Comparison of ENCODE assay signal across 2 cellular contexts in genomic region chr6:11712760-11713159, GRCh38.
TF ChIP-seq lines count a peak whose summit lies in the region.

No MANE protein-coding gene starts in this region.

TF ChIP-seq in IMR-90, 13 proteins besides CTCF, POLR2A, EP300 and RAD21:
- peak; percentile 25; the same call in 1 of the 2 replicates for TF ChIP-seq NFE2L2 (IDR thresholded peaks at IDR 0.05; ENCODE audit: low read depth, low read length)
- no peak for TF ChIP-seq MAFK (IDR thresholded peaks at IDR 0.05; ENCODE audit: low read depth, low read length)
- peak; percentile 96 for TF ChIP-seq CEBPB (IDR thresholded peaks at IDR 0.05; ENCODE audit: low read depth, low read length)
TF ChIP-seq in IMR-90: peak in this region for 2.

TF ChIP-seq in WTC11, 78 proteins besides CTCF, POLR2A, EP300 and RAD21:
- TF ChIP-seq TEAD4 (CRISPR knock-in tag; IDR thresholded peaks at IDR 0.05) (no peak), E2F4 (CRISPR knock-in tag; IDR thresholded peaks at IDR 0.05; ENCODE audit: borderline replicate concordance, low read depth) (no peak)
- TF ChIP-seq, protein P1, sequence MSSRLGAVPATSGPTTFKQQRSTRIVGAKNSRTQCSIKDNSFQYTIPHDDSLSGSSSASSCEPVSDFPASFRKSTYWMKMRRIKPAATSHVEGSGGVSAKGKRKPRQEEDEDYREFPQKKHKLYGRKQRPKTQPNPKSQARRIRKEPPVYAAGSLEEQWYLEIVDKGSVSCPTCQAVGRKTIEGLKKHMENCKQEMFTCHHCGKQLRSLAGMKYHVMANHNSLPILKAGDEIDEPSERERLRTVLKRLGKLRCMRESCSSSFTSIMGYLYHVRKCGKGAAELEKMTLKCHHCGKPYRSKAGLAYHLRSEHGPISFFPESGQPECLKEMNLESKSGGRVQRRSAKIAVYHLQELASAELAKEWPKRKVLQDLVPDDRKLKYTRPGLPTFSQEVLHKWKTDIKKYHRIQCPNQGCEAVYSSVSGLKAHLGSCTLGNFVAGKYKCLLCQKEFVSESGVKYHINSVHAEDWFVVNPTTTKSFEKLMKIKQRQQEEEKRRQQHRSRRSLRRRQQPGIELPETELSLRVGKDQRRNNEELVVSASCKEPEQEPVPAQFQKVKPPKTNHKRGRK (CRISPR knock-in tag; IDR thresholded peaks at IDR 0.05; ENCODE audit: borderline replicate concordance), result no peak
TF ChIP-seq in WTC11: peak in this region for 0.
